In genomic region chr10:62414359-62414758, GRCh38 we compare ENCODE assay signal across 18 cellular contexts. TPM values are rescaled to one million over a fixed set of nuclear protein-coding genes. Genes with fewer than 3 reads are reported as not detected.
A peak's percentile ranks its signal among the peaks of the same experiment; 100 is the strongest.
DNase-seq lines count a peak whose midpoint lies in the region; TF ChIP-seq lines count a peak whose summit lies in the region.
"Had no signal": no experiment of that assay in that cellular context is flagged by ENCODE, and none has a peak within 500 bp of the region (broad histone marks: within the 10 kb centered on the region; RNA-seq: fewer than 3 reads in every experiment).

No MANE protein-coding gene starts in this region.

- DNase-seq in DMS 273 (lab: John Stamatoyannopoulos, UW; ENCODE audit: unreplicated experiment) (peak; percentile 3), DMS 273 treated with DMSO at 0.1 percent for 48 hours (lab: John Stamatoyannopoulos, UW) (no peak), LHCN-M2 (ENCODE audit: low read depth) (peak; percentile 24), chondrocyte (ENCODE audit: low spot score) (no peak), osteoblast (ENCODE audit: insufficient read length, low spot score, missing footprints) (no peak)
- no peak for DNase-seq in stimulated activated CD8-positive, alpha-beta memory T cell treated with anti-CD3 and anti-CD28 coated beads, Interleukin-4, amount 100 ng/mL, for 48 hours
- no peak for DNase-seq in stimulated activated naive CD4-positive, alpha-beta T cell treated with Interleukin-2 at 50 U/mL for 16 hours (lab: John Stamatoyannopoulos, UW)
- no peak for DNase-seq in activated CD4-positive, alpha-beta T cell treated with anti-CD3 and anti-CD28 coated beads for 4 hours
- DNase-seq: 8988T; activated CD4-positive, alpha-beta T cell treated with anti-CD3 and anti-CD28 coated beads, Interleukin-2, amount 50 U/mL, for 48 hours; adrenal gland; left lung; NCI-H1105; NK-92 treated with Interleukin-12 subunit alpha and Interleukin-12 subunit beta, amount 100 ng/mL, for 24 hours; SIG-M5 had no signal

- H3K4me2 ChIP-seq in osteoblast (ENCODE audit: insufficient read depth, low read length) = no peak overlapping the region

- H3K9me3 Mint-ChIP-seq in chondrocyte (ENCODE audit: low read depth) = peaks cover 22% of the 10 kb centered on the region

- peaks cover 5% of the 10 kb centered on the region for H3K27me3 Mint-ChIP-seq in chondrocyte (ENCODE audit: low read depth)

- peaks cover 7% of the 10 kb centered on the region for H3K36me3 Mint-ChIP-seq in chondrocyte (ENCODE audit: low read depth)

- no peak overlapping the region for H2AFZ ChIP-seq in osteoblast (ENCODE audit: low read length)

- no peak overlapping the region for H3K4me3 ChIP-seq in osteoblast (ENCODE audit: insufficient read depth, low read length)
- H3K4me3 ChIP-seq: adrenal gland, left lung had no signal

- H3K27ac ChIP-seq in osteoblast (ENCODE audit: low read depth, low read length) = no peak overlapping the region
- H3K27ac ChIP-seq: adrenal gland, epithelial cell of prostate, left lung had no signal

- peak; percentile 27 for TF ChIP-seq CTCF in chondrocyte (IDR thresholded peaks at IDR 0.05)
- peak; percentile 18 for TF ChIP-seq CTCF in osteoblast (IDR thresholded peaks at IDR 0.05; ENCODE audit: extremely low read depth, low read depth, low read length)

- H3K27me3 ChIP-seq in osteoblast (ENCODE audit: insufficient read depth, low read length) = no peaks in the 10 kb centered on the region
- H3K27me3 ChIP-seq: adrenal gland, left lung had no signal

- no peak overlapping the region for H3K4me3 Mint-ChIP-seq in chondrocyte (ENCODE audit: unreplicated experiment)

- H3K79me2 ChIP-seq in osteoblast (ENCODE audit: insufficient read depth, low read length) = no peaks in the 10 kb centered on the region

- H4K20me1 ChIP-seq in osteoblast (ENCODE audit: insufficient read depth, low read length) = no peaks in the 10 kb centered on the region

- H3K4me1 ChIP-seq in osteoblast (ENCODE audit: insufficient read depth, low read length) = no peaks in the 10 kb centered on the region
- H3K4me1 ChIP-seq: adrenal gland, left lung had no signal

- no peaks in the 10 kb centered on the region for H3K4me1 Mint-ChIP-seq in chondrocyte (ENCODE audit: low read depth)

- no peaks in the 10 kb centered on the region for H3K36me3 ChIP-seq in osteoblast (ENCODE audit: insufficient read depth, low read length)
- H3K36me3 ChIP-seq: adrenal gland, left lung had no signal

- no peaks in the 10 kb centered on the region for H3K9me3 ChIP-seq in osteoblast (ENCODE audit: low read depth, low read length)
- H3K9me3 ChIP-seq: adrenal gland had no signal

- H3K27ac Mint-ChIP-seq in chondrocyte (ENCODE audit: unreplicated experiment) = no peak overlapping the region
- H3K27ac Mint-ChIP-seq: activated T-helper 2 cell treated with anti-CD3 and anti-CD28 coated beads, Interferon-gamma antibody, Interleukin-2, Interleukin-4, amounts not matched to agents 10 μg/mL and 5 μg/mL and 100 μg/mL, durations not matched to agents 14 hours and 24 hours and 36 hours; progenitor cell of endocrine pancreas had no signal

RNA-seq across cellular contexts. Expression of gene ZNF365, which starts 40.2 kb away (rescaled TPM):
- total RNA-seq in LHCN-M2 (2014; rRNA removed) (5.3 and 6.2 TPM in 2 replicates), chondrocyte (5.2 to 10.9 TPM (median 6.0 TPM) in 3 replicates), osteoblast (9.1 and 9.8 TPM in 2 replicates)
- 3.1 TPM for polyA plus RNA-seq in LHCN-M2 (2012)
- total RNA-seq: activated T-helper 2 cell treated with anti-CD3 and anti-CD28 coated beads, Interferon-gamma antibody, Interleukin-2, Interleukin-4, amounts not matched to agents 10 μg/mL and 5 μg/mL and 100 μg/mL, durations not matched to agents 14 hours and 24 hours and 36 hours; progenitor cell of endocrine pancreas had no signal

Comparison
In these comparisons a context has a peak if more than half of its experiments do, and no peak if none do; other contexts are left out.
1. DNase-seq: peak in DMS 273 (single experiment) and LHCN-M2 (single experiment); none in DMS 273 treated with DMSO at 0.1 percent for 48 hours (single experiment), chondrocyte (single experiment), osteoblast (single experiment), stimulated activated CD8-positive, alpha-beta memory T cell treated with anti-CD3 and anti-CD28 coated beads, Interleukin-4, amount 100 ng/mL, for 48 hours (single experiment), stimulated activated naive CD4-positive, alpha-beta T cell treated with Interleukin-2 at 50 U/mL for 16 hours (single experiment) and activated CD4-positive, alpha-beta T cell treated with anti-CD3 and anti-CD28 coated beads for 4 hours (0 of 2).